20 cellular contexts compared by ENCODE assay signal in genomic region chr2:10183146-10183675, GRCh38.
DNase-seq lines count a peak whose midpoint lies in the region; ATAC-seq and TF ChIP-seq lines count a peak whose summit lies in the region.
"Had no signal": no experiment of that assay in that cellular context is flagged by ENCODE, and none has a peak within 500 bp of the region (broad histone marks: within the 10 kb centered on the region; RNA-seq: fewer than 3 reads in every experiment).

No MANE protein-coding gene starts in this region.

- 95% methylated on average over 7 of the region's 7 CpGs for WGBS in SK-N-SH (ENCODE audit: low lambda C conversion rate)

- H3K36me3 ChIP-seq in SK-N-SH (replicated peaks in 1 of 2; ENCODE audit: control insufficient read depth in 1 of 2, insufficient read depth in 2 of 2, low read length in 1 of 2), result peaks cover 0 to 3% of the 10 kb centered on the region in 2 experiments

- no peaks in the 10 kb centered on the region for H4K20me1 ChIP-seq in SK-N-SH (ENCODE audit: insufficient read depth)

- no peaks in the 10 kb centered on the region for H3K9me2 ChIP-seq in SK-N-SH

- no peak overlapping the region for H3K9ac ChIP-seq in SK-N-SH
- H3K9ac ChIP-seq: GM23248 had no signal

- H3F3A ChIP-seq in SK-N-SH (replicated peaks; ENCODE audit: insufficient read depth), result no peaks in the 10 kb centered on the region

- H3K27me3 ChIP-seq in SK-N-SH (ENCODE audit: insufficient read depth), result no peaks in the 10 kb centered on the region

- CTCF ChIA-PET in SK-N-SH (lab: Yijun Ruan, JAX), result interaction anchor here (1.0 to 2.4 kb wide), 5 partner anchors 11 to 226 kb away, joined by 3 to 10 read pairs (median 4); partner anchors contain the start of gene HPCAL1

- no peaks in the 10 kb centered on the region for H3K79me2 ChIP-seq in SK-N-SH (ENCODE audit: insufficient read depth)

- H3K4me1 ChIP-seq in SK-N-SH (ENCODE audit: control insufficient read depth in 1 of 2, insufficient read depth in 2 of 2, low read depth in 1 of 2, low read length in 1 of 2), result peaks cover 0 to 8% of the 10 kb centered on the region in 2 experiments; a peak in 1 of 4 replicates
- H3K4me1 ChIP-seq: A549 had no signal

- H3K27ac Mint-ChIP-seq in chondrocyte (ENCODE audit: unreplicated experiment) (no peak overlapping the region), nephron progenitor cell (peak overlapping the region; percentile 64)
- peak overlapping the region; percentile 25 for H3K27ac Mint-ChIP-seq in stimulated activated naive B cell treated with anti-CD40 and anti-IgM and Interleukin-4, amounts not matched to agents 10 μg/mL and 1 μg/mL and 100 μg/mL, for 72 hours
- H3K27ac Mint-ChIP-seq: CD8-positive, alpha-beta T cell had no signal

- peaks cover 3% of the 10 kb centered on the region for H3K27me3 Mint-ChIP-seq in chondrocyte (ENCODE audit: low read depth)
- no peaks in the 10 kb centered on the region for H3K27me3 Mint-ChIP-seq in nephron progenitor cell (ENCODE audit: low read depth, poor library complexity)
- H3K27me3 Mint-ChIP-seq in stimulated activated naive B cell treated with anti-CD40 and anti-IgM and Interleukin-4, amounts not matched to agents 10 μg/mL and 1 μg/mL and 100 μg/mL, for 72 hours, result no peaks in the 10 kb centered on the region

- TF ChIP-seq EP300 in SK-N-SH (IDR thresholded peaks at IDR 0.05; ENCODE audit: borderline replicate concordance in 1 of 2, low read depth in 1 of 2, low read length in 1 of 2), result no peak

- H3K4me3 Mint-ChIP-seq in chondrocyte (ENCODE audit: unreplicated experiment) (no peak overlapping the region), nephron progenitor cell (no peak overlapping the region)
- H3K4me3 Mint-ChIP-seq in stimulated activated naive B cell treated with anti-CD40 and anti-IgM and Interleukin-4, amounts not matched to agents 10 μg/mL and 1 μg/mL and 100 μg/mL, for 72 hours, result no peak overlapping the region
- H3K4me3 Mint-ChIP-seq: CD8-positive, alpha-beta T cell had no signal

- DNase-seq in SK-N-SH (peak; percentile 36), chondrocyte (ENCODE audit: low spot score) (peak; percentile 68), nephron progenitor cell (no peak)
- DNase-seq in stimulated activated naive B cell treated with anti-CD40 and anti-IgM and Interleukin-4, amounts not matched to agents 10 μg/mL and 1 μg/mL and 100 μg/mL, for 72 hours, result no peak
- DNase-seq: AML-193; Calu3; CD8-positive, alpha-beta T cell; DMS 273 treated with DMSO at 0.1 percent for 48 hours; DMS53; DND-41; EL; GM23248; HCEC 1CT had no signal

- no peak overlapping the region for H2AFZ ChIP-seq in SK-N-SH (ENCODE audit: low read depth)
- H2AFZ ChIP-seq: GM23248 had no signal

- H3K4me3 ChIP-seq in SK-N-SH (ENCODE audit: low read depth in 2 of 2, low read length in 1 of 2), result no peak overlapping the region
- H3K4me3 ChIP-seq: A549, GM12878, GM23248 had no signal

- TF ChIP-seq CTCF in SK-N-SH (IDR thresholded peaks at IDR 0.05) (no peak), chondrocyte (IDR thresholded peaks at IDR 0.05) (no peak), nephron progenitor cell (IDR thresholded peaks at IDR 0.05) (no peak)

- no peak overlapping the region for H3K4me2 ChIP-seq in SK-N-SH
- H3K4me2 ChIP-seq: A549 had no signal

- no peak for ATAC-seq in SK-N-SH treated with all-trans-retinoic acid at 6 μM for 48 hours
- no peak for ATAC-seq in stimulated activated naive B cell treated with anti-CD40 and anti-IgM and Interleukin-4, amounts not matched to agents 10 μg/mL and 1 μg/mL and 100 μg/mL, for 72 hours (replicated peaks)
- no peak for ATAC-seq in HG03135 (IDR thresholded peaks at IDR 0.05; ENCODE audit: unreplicated experiment)
- no peak for ATAC-seq in HG02885 (IDR thresholded peaks at IDR 0.05; ENCODE audit: poor library complexity, unreplicated experiment)
- ATAC-seq in GM21786 (IDR thresholded peaks at IDR 0.05; ENCODE audit: unreplicated experiment), result no peak
- ATAC-seq: A549; CD8-positive, alpha-beta T cell; GM12878 had no signal

- H3K4me1 Mint-ChIP-seq in chondrocyte (ENCODE audit: low read depth), result no peaks in the 10 kb centered on the region
- H3K4me1 Mint-ChIP-seq in nephron progenitor cell, result peaks cover 13% of the 10 kb centered on the region
- no peaks in the 10 kb centered on the region for H3K4me1 Mint-ChIP-seq in stimulated activated naive B cell treated with anti-CD40 and anti-IgM and Interleukin-4, amounts not matched to agents 10 μg/mL and 1 μg/mL and 100 μg/mL, for 72 hours

- H3K9me3 ChIP-seq in SK-N-SH, result no peaks in the 10 kb centered on the region
- H3K9me3 ChIP-seq: A549 had no signal

- H3K36me3 Mint-ChIP-seq in chondrocyte (ENCODE audit: low read depth) (no peaks in the 10 kb centered on the region), nephron progenitor cell (ENCODE audit: low read depth) (peaks cover 31% of the 10 kb centered on the region)
- no peaks in the 10 kb centered on the region for H3K36me3 Mint-ChIP-seq in stimulated activated naive B cell treated with anti-CD40 and anti-IgM and Interleukin-4, amounts not matched to agents 10 μg/mL and 1 μg/mL and 100 μg/mL, for 72 hours
- H3K36me3 Mint-ChIP-seq: CD8-positive, alpha-beta T cell had no signal

- POLR2A ChIA-PET in SK-N-SH (lab: Yijun Ruan, JAX), result no interaction called here

- H3K9me3 Mint-ChIP-seq in chondrocyte (ENCODE audit: low read depth) (peaks cover 4% of the 10 kb centered on the region), nephron progenitor cell (peaks cover 13% of the 10 kb centered on the region)
- no peaks in the 10 kb centered on the region for H3K9me3 Mint-ChIP-seq in stimulated activated naive B cell treated with anti-CD40 and anti-IgM and Interleukin-4, amounts not matched to agents 10 μg/mL and 1 μg/mL and 100 μg/mL, for 72 hours

- no peak overlapping the region for H3K27ac ChIP-seq in SK-N-SH (ENCODE audit: low read depth in 2 of 2, low read length in 1 of 2)
- H3K27ac ChIP-seq: 22Rv1, A549, GM23248 had no signal

- TF ChIP-seq RAD21 in SK-N-SH (IDR thresholded peaks at IDR 0.05; ENCODE audit: low read length), result no peak

TF ChIP-seq in SK-N-SH, 30 proteins besides CTCF, POLR2A, EP300 and RAD21:
- no peak for TF ChIP-seq SIN3A (IDR thresholded peaks at IDR 0.05; ENCODE audit: borderline replicate concordance, low read depth, low read length)
- TF ChIP-seq NRF1 (IDR thresholded peaks at IDR 0.05; ENCODE audit: low read depth, low read length), result no peak
- no peak for TF ChIP-seq FOXJ3 (CRISPR knock-in tag; IDR thresholded peaks at IDR 0.05)
- TF ChIP-seq JUND (IDR thresholded peaks at IDR 0.05), result no peak
- no peak for TF ChIP-seq USF2 (IDR thresholded peaks at IDR 0.05; ENCODE audit: borderline replicate concordance, low read depth, low read length)
- TF ChIP-seq EZH2phosphoT487 (IDR thresholded peaks at IDR 0.05; ENCODE audit: borderline replicate concordance, low read depth), result no peak
- TF ChIP-seq MXI1 (IDR thresholded peaks at IDR 0.05; ENCODE audit: low read depth, low read length), result no peak
- TF ChIP-seq FOSL2 (IDR thresholded peaks at IDR 0.05; ENCODE audit: borderline replicate concordance, low read depth), result no peak
- TF ChIP-seq CHD2 (IDR thresholded peaks at IDR 0.05; ENCODE audit: low read length, partially characterized antibody), result no peak
- no peak for TF ChIP-seq POLR2AphosphoS5 (IDR thresholded peaks at IDR 0.05; ENCODE audit: low read depth, low read length)
- TF ChIP-seq GATA2 (CRISPR knock-in tag; IDR thresholded peaks at IDR 0.05), result no peak
- TF ChIP-seq YY1 (IDR thresholded peaks at IDR 0.05; ENCODE audit: low read depth), result no peak
TF ChIP-seq in SK-N-SH: peak in this region for 0.

TF ChIP-seq in SK-N-SH treated with all-trans-retinoic acid at 6 μM for 48 hours, 23 proteins besides CTCF, POLR2A, EP300 and RAD21:
- TF ChIP-seq PATZ1 (CRISPR knock-in tag; IDR thresholded peaks at IDR 0.05; ENCODE audit: borderline replicate concordance) (no peak), ZNF70 (CRISPR knock-in tag; IDR thresholded peaks at IDR 0.05) (no peak), ZFP30 (CRISPR knock-in tag; IDR thresholded peaks at IDR 0.05) (no peak), ZC3H10 (CRISPR knock-in tag; IDR thresholded peaks at IDR 0.05) (no peak), ISL1 (CRISPR knock-in tag; IDR thresholded peaks at IDR 0.05) (no peak), TOX (CRISPR knock-in tag; IDR thresholded peaks at IDR 0.05; ENCODE audit: borderline replicate concordance) (no peak), ZFP3 (CRISPR knock-in tag; IDR thresholded peaks at IDR 0.05) (no peak), POU6F1 (CRISPR knock-in tag; IDR thresholded peaks at IDR 0.05; ENCODE audit: borderline replicate concordance, low read depth) (no peak)

Comparison
In these comparisons a context has a peak if more than half of its experiments do, and no peak if none do; other contexts are left out.
1. DNase-seq: peak in SK-N-SH (single experiment) and chondrocyte (single experiment); none in nephron progenitor cell (single experiment) and stimulated activated naive B cell treated with anti-CD40 and anti-IgM and Interleukin-4, amounts not matched to agents 10 μg/mL and 1 μg/mL and 100 μg/mL, for 72 hours (single experiment).